ENCODE assay signal across 33 cellular contexts in the genomic region with DNA sequence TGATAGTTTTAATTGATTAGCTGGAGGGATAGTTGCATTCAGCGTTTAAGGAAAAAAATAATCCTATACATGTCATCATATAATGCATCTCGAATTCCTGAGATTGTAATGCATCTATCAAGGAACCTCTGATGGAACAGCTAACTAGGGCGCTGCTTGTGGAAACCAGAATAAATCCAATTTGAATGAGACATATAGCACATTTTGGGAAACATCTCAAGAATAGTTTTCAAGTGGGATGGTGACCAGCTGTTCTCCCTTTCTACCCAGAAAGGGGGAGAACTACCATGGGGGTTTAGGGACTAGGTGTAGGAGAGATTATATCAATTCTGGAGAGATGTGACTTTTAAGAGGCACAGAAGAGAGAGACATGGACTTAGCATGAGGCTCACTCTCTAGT.
A peak's percentile ranks its signal among the peaks of the same experiment; 100 is the strongest.
DNase-seq lines count a peak whose midpoint lies in the region; TF ChIP-seq lines count a peak whose summit lies in the region.
"Had no signal": no experiment of that assay in that cellular context is flagged by ENCODE, and none has a peak within 500 bp of the region (broad histone marks: within the 10 kb centered on the region; RNA-seq: fewer than 3 reads in every experiment).

No MANE protein-coding gene starts in this region.

- H3K4me3 ChIP-seq in breast epithelium: no peak overlapping the region
- H3K4me3 ChIP-seq: A549; BLaER1; BLaER1 treated with 17β-estradiol and CSF1 and Interleukin-3, amounts not matched to agents 10 nM and 100 nM had no signal

- DNase-seq in NCI-H524 (lab: John Stamatoyannopoulos, UW): peak; percentile 57 to 87
- DNase-seq in NCI-H524 treated with DMSO at 0.1 percent for 48 hours (lab: John Stamatoyannopoulos, UW): peak; percentile 69
- peak; percentile 56 for DNase-seq in inferior parietal cortex (ENCODE audit: extremely low spot score)
- DNase-seq in superior temporal gyrus (ENCODE audit: extremely low spot score): peak; percentile 62
- no peak for DNase-seq in breast epithelium (ENCODE audit: low spot score in 2 of 2)
- no peak for DNase-seq in NCI-H446 (lab: John Stamatoyannopoulos, UW)
- DNase-seq in effector CD4-positive, alpha-beta T cell: no peak
- DNase-seq in NCI-H146 treated with DMSO at 0.1 percent for 48 hours (lab: John Stamatoyannopoulos, UW; ENCODE audit: unreplicated experiment): no peak
- DNase-seq: 8988T; ACHN; AML-193; BE2C; C1 segment of cervical spinal cord; Caco-2; Calu3; CD4-positive, alpha-beta memory T cell; CD4-positive, alpha-beta T cell; CD4-positive, CD25-positive, alpha-beta regulatory T cell; CD8-positive, alpha-beta memory T cell; CD8-positive, alpha-beta T cell; COR-L47; DMS 273 treated with DMSO at 0.1 percent for 48 hours; DMS153; DMS53; DMS79; DMS79 treated with DMSO at 0.1 percent for 48 hours; DND-41; EL had no signal

- H3K27me3 ChIP-seq in breast epithelium: no peaks in the 10 kb centered on the region
- H3K27me3 ChIP-seq: BE2C; BLaER1; BLaER1 treated with 17β-estradiol and CSF1 and Interleukin-3, amounts not matched to agents 10 nM and 100 nM had no signal

- intact Hi-C loops in breast epithelium (cut with DNase I; ENCODE audit: low total_unique reads): no loop called here

- TF ChIP-seq POLR2A in breast epithelium (IDR thresholded peaks at IDR 0.05): no peak

- H3K4me1 ChIP-seq in breast epithelium: no peaks in the 10 kb centered on the region
- H3K4me1 ChIP-seq: A549; BE2C; BLaER1; BLaER1 treated with 17β-estradiol and CSF1 and Interleukin-3, amounts not matched to agents 10 nM and 100 nM; Caco-2 had no signal

- H3K27ac ChIP-seq in breast epithelium: no peak overlapping the region
- H3K27ac ChIP-seq: 22Rv1; A549; BLaER1; BLaER1 treated with 17β-estradiol and CSF1 and Interleukin-3, amounts not matched to agents 10 nM and 100 nM; C4-2B had no signal

- no peak for TF ChIP-seq CTCF in breast epithelium (IDR thresholded peaks at IDR 0.05)

- no peaks in the 10 kb centered on the region for H3K36me3 ChIP-seq in breast epithelium
- H3K36me3 ChIP-seq: BE2C; BLaER1; BLaER1 treated with 17β-estradiol and CSF1 and Interleukin-3, amounts not matched to agents 10 nM and 100 nM had no signal

- no peaks in the 10 kb centered on the region for H3K9me3 ChIP-seq in breast epithelium
- H3K9me3 ChIP-seq: A549; BE2C; BLaER1; BLaER1 treated with 17β-estradiol and CSF1 and Interleukin-3, amounts not matched to agents 10 nM and 100 nM; Caco-2 had no signal

Comparison
In these comparisons a context has a peak if more than half of its experiments do, and no peak if none do; other contexts are left out.
1. DNase-seq: peak in NCI-H524 (2 of 2), NCI-H524 treated with DMSO at 0.1 percent for 48 hours (single experiment), inferior parietal cortex (single experiment) and superior temporal gyrus (single experiment); none in breast epithelium (0 of 2), NCI-H446 (0 of 2), effector CD4-positive, alpha-beta T cell (single experiment) and NCI-H146 treated with DMSO at 0.1 percent for 48 hours (single experiment).